9 cellular contexts compared by ENCODE assay signal in genomic region chr3:32175607-32176197, GRCh38.
DNase-seq lines count a peak whose midpoint lies in the region; ATAC-seq and TF ChIP-seq lines count a peak whose summit lies in the region.
"Had no signal": no experiment of that assay in that cellular context is flagged by ENCODE, and none has a peak within 500 bp of the region (broad histone marks: within the 10 kb centered on the region; RNA-seq: fewer than 3 reads in every experiment).

No MANE protein-coding gene starts in this region.

- H3K4me2 ChIP-seq in GM23338 = no peak overlapping the region

- no peak overlapping the region for H3K27ac Mint-ChIP-seq in CD4-positive, CD25-positive, alpha-beta regulatory T cell
- H3K27ac Mint-ChIP-seq in GM23338 = no peak overlapping the region
- H3K27ac Mint-ChIP-seq: activated B cell treated with CpG ODN at 0.5 μM for 24 hours had no signal

- no peaks in the 10 kb centered on the region for H3F3A ChIP-seq in GM23338 (replicated peaks; ENCODE audit: low read depth)

- peaks cover 0 to 10% (median 0%) of the 10 kb centered on the region in 7 donors for H3K9me3 Mint-ChIP-seq in CD4-positive, CD25-positive, alpha-beta regulatory T cell
- H3K9me3 Mint-ChIP-seq in GM23338 = peaks cover 23% of the 10 kb centered on the region

- no peak for ATAC-seq in CD4-positive, CD25-positive, alpha-beta regulatory T cell (ENCODE audit: low read depth in 2 of 2)
- ATAC-seq in GM23338 = peak; percentile 42
- no peak for ATAC-seq in HG03039 (IDR thresholded peaks at IDR 0.05; ENCODE audit: unreplicated experiment)

- H3K4me3 Mint-ChIP-seq in CD4-positive, CD25-positive, alpha-beta regulatory T cell = no peak overlapping the region
- no peak overlapping the region for H3K4me3 Mint-ChIP-seq in GM23338
- H3K4me3 Mint-ChIP-seq: activated B cell treated with CpG ODN at 0.5 μM for 24 hours had no signal

- peaks cover 6% of the 10 kb centered on the region for H3K36me3 ChIP-seq in CD4-positive, CD25-positive, alpha-beta regulatory T cell (ENCODE audit: control insufficient read depth, insufficient read depth, low read length)
- H3K36me3 ChIP-seq in GM23338 (ENCODE audit: insufficient read depth) = no peaks in the 10 kb centered on the region

- H3K9me2 ChIP-seq in GM23338 (ENCODE audit: insufficient read depth) = no peaks in the 10 kb centered on the region

- peaks cover 12% of the 10 kb centered on the region for H3K36me3 Mint-ChIP-seq in CD4-positive, CD25-positive, alpha-beta regulatory T cell
- H3K36me3 Mint-ChIP-seq in GM23338 (ENCODE audit: low read depth) = peaks cover 13% of the 10 kb centered on the region; the same call in 2 of the 3 replicates

- H3K79me2 ChIP-seq in GM23338 (replicated peaks; ENCODE audit: insufficient read depth) = no peaks in the 10 kb centered on the region

- H4K20me1 ChIP-seq in GM23338 (replicated peaks; ENCODE audit: insufficient read depth) = no peaks in the 10 kb centered on the region

- DNase-seq in CD4-positive, CD25-positive, alpha-beta regulatory T cell = peak; percentile 39 to 74 (median 58)
- peak; percentile 95 for DNase-seq in GM23338 (ENCODE audit: low spot score)
- peak; percentile 80 for DNase-seq in NCI-H82 (lab: John Stamatoyannopoulos, UW)
- peak; percentile 52 for DNase-seq in activated CD8-positive, alpha-beta memory T cell treated with anti-CD3 and anti-CD28 coated beads, Interleukin-2, amount 50 U/mL, for 4 hours
- peak; percentile 48 for DNase-seq in fibroblast of the conjunctiva (ENCODE audit: low read depth)
- peak; percentile 40 for DNase-seq in retina
- no peak for DNase-seq in NK-92 (lab: John Stamatoyannopoulos, UW; ENCODE audit: unreplicated experiment)
- DNase-seq: activated B cell treated with CpG ODN at 0.5 μM for 24 hours had no signal

- peaks cover 4% of the 10 kb centered on the region for H3K27me3 Mint-ChIP-seq in CD4-positive, CD25-positive, alpha-beta regulatory T cell
- no peaks in the 10 kb centered on the region for H3K27me3 Mint-ChIP-seq in GM23338 (ENCODE audit: insufficient read depth, low read depth, poor library complexity)

- peak; percentile 85 to 91 for TF ChIP-seq CTCF in GM23338 (conservative IDR thresholded peaks at IDR 0.05; ENCODE audit: low read depth in 2 of 2)

- H3K27ac ChIP-seq in CD4-positive, CD25-positive, alpha-beta regulatory T cell (ENCODE audit: insufficient read depth, low read length, poor library complexity, severe bottlenecking) = no peak overlapping the region
- no peak overlapping the region for H3K27ac ChIP-seq in GM23338 (ENCODE audit: low read depth)

- H3K4me3 ChIP-seq in CD4-positive, CD25-positive, alpha-beta regulatory T cell (ENCODE audit: low read depth, low read length) = no peak overlapping the region
- no peak overlapping the region for H3K4me3 ChIP-seq in GM23338

- H3K9me3 ChIP-seq in CD4-positive, CD25-positive, alpha-beta regulatory T cell (ENCODE audit: control insufficient read depth in 2 of 2, low read length in 2 of 2) = peaks cover 0 to 6% of the 10 kb centered on the region in 2 experiments

- H2AFZ ChIP-seq in GM23338 = no peak overlapping the region

- peaks cover 4% of the 10 kb centered on the region for H3K4me1 ChIP-seq in CD4-positive, CD25-positive, alpha-beta regulatory T cell (ENCODE audit: control insufficient read depth, insufficient read depth, low read length, poor library complexity, severe bottlenecking)
- no peaks in the 10 kb centered on the region for H3K4me1 ChIP-seq in GM23338 (ENCODE audit: insufficient read depth)

- peaks cover 5 to 9% (median 8%) of the 10 kb centered on the region in 4 donors for H3K4me1 Mint-ChIP-seq in CD4-positive, CD25-positive, alpha-beta regulatory T cell
- peaks cover 2% of the 10 kb centered on the region for H3K4me1 Mint-ChIP-seq in GM23338

- no peaks in the 10 kb centered on the region for H3K27me3 ChIP-seq in CD4-positive, CD25-positive, alpha-beta regulatory T cell (ENCODE audit: control insufficient read depth, insufficient read depth, low read length)
- no peaks in the 10 kb centered on the region for H3K27me3 ChIP-seq in GM23338 (ENCODE audit: insufficient read depth)

TF ChIP-seq in GM23338, 12 proteins besides CTCF, POLR2A, EP300 and RAD21 (continues in another document):
- TF ChIP-seq EZH2phosphoT487 (IDR thresholded peaks at IDR 0.05; ENCODE audit: unreplicated experiment) = no peak
- no peak for TF ChIP-seq ZNF331 (CRISPR knock-in tag; IDR thresholded peaks at IDR 0.05; ENCODE audit: low read depth)
- TF ChIP-seq ZNF462 (CRISPR knock-in tag; IDR thresholded peaks at IDR 0.05) = no peak
- TF ChIP-seq STAT1 (IDR thresholded peaks at IDR 0.05; ENCODE audit: unreplicated experiment) = no peak
- no peak for TF ChIP-seq JUNB (IDR thresholded peaks at IDR 0.05; ENCODE audit: unreplicated experiment)
- no peak for TF ChIP-seq CREB1 (CRISPR knock-in tag; IDR thresholded peaks at IDR 0.05; ENCODE audit: low read depth)
- TF ChIP-seq POLR2AphosphoS5 (IDR thresholded peaks at IDR 0.05; ENCODE audit: low read depth) = no peak
- no peak for TF ChIP-seq NANOG (IDR thresholded peaks at IDR 0.05; ENCODE audit: borderline replicate concordance)
- no peak for TF ChIP-seq ZNF114 (CRISPR knock-in tag; IDR thresholded peaks at IDR 0.05)
- no peak for TF ChIP-seq EZH2 (IDR thresholded peaks at IDR 0.05; ENCODE audit: low read depth, unreplicated experiment)
